ENCODE assay signal across 1 cellular context in genomic region chr2:1594281-1595171, GRCh38.
TF ChIP-seq lines count a peak whose summit lies in the region.

No MANE protein-coding gene starts in this region.

TF ChIP-seq in H1, 55 proteins besides CTCF, POLR2A, EP300 and RAD21 (continued from another document):
- TF ChIP-seq CHD7 (IDR thresholded peaks at IDR 0.05; ENCODE audit: insufficient replicate concordance, low read length) (no peak), GTF2F1 (IDR thresholded peaks at IDR 0.05; ENCODE audit: borderline replicate concordance, low read depth, low read length) (no peak), SP1 (IDR thresholded peaks at IDR 0.05; ENCODE audit: low read depth, low read length) (no peak), BACH1 (IDR thresholded peaks at IDR 0.05; ENCODE audit: low read length) (no peak), TCF12 (IDR thresholded peaks at IDR 0.05; ENCODE audit: low read depth, low read length) (no peak), SP2 (IDR thresholded peaks at IDR 0.05; ENCODE audit: low read length) (no peak), CTBP2 (IDR thresholded peaks at IDR 0.05; ENCODE audit: borderline replicate concordance, insufficient read depth, insufficient read length, low read length) (no peak)
